Comparison of ENCODE assay signal across 9 cellular contexts in genomic region chr13:94327318-94327717, GRCh38.
A peak's percentile ranks its signal among the peaks of the same experiment; 100 is the strongest.
DNase-seq lines count a peak whose midpoint lies in the region; ATAC-seq, FAIRE-seq and TF ChIP-seq lines count a peak whose summit lies in the region.
"Had no signal": no experiment of that assay in that cellular context is flagged by ENCODE, and none has a peak within 500 bp of the region (broad histone marks: within the 10 kb centered on the region; RNA-seq: fewer than 3 reads in every experiment).

No MANE protein-coding gene starts in this region.

- ATAC-seq in HG03095 (IDR thresholded peaks at IDR 0.05; ENCODE audit: unreplicated experiment): peak; percentile 95
- peak; percentile 40 for ATAC-seq in activated naive CD8-positive, alpha-beta T cell treated with anti-CD3 and anti-CD28 coated beads, Interleukin-2, amount 10 ng/mL, durations not matched to agents 7 days and 5 days (ENCODE audit: low read depth)

- POLR2A ChIA-PET in activated naive CD8-positive, alpha-beta T cell treated with anti-CD3 and anti-CD28 coated beads, Interleukin-2, amount 10 ng/mL, durations not matched to agents 7 days and 5 days (lab: Charles Lee): no interaction called here

- peak overlapping the region; percentile 71 to 96 (median 87) for H3K4me2 ChIP-seq in BLaER1 treated with 17β-estradiol and CSF1 and Interleukin-3, amounts not matched to agents 10 nM and 100 nM

- no peak for TF ChIP-seq CTCF in uterus (IDR thresholded peaks at IDR 0.05)
- TF ChIP-seq CTCF in tibial nerve (IDR thresholded peaks at IDR 0.05): no peak

- peak overlapping the region; percentile 60 for H3K4me3 Mint-ChIP-seq in activated naive CD8-positive, alpha-beta T cell treated with anti-CD3 and anti-CD28 coated beads, Interleukin-2, amount 10 ng/mL, durations not matched to agents 7 days and 5 days

- peak overlapping the region; percentile 38 to 69 (median 58) for H3K9ac ChIP-seq in BLaER1 treated with 17β-estradiol and CSF1 and Interleukin-3, amounts not matched to agents 10 nM and 100 nM

- peaks cover 0 to 4% (median 0%) of the 10 kb centered on the region in 11 experiments; a peak in 2 of 22 replicates for H3K36me3 ChIP-seq in BLaER1 treated with 17β-estradiol and CSF1 and Interleukin-3, amounts not matched to agents 10 nM and 100 nM
- H3K36me3 ChIP-seq in uterus: no peaks in the 10 kb centered on the region
- no peaks in the 10 kb centered on the region for H3K36me3 ChIP-seq in tibial nerve

- H4K20me1 ChIP-seq in BLaER1 treated with 17β-estradiol and CSF1 and Interleukin-3, amounts not matched to agents 10 nM and 100 nM: no peaks in the 10 kb centered on the region; a peak in 1 of 22 replicates

- TF ChIP-seq POLR2A in uterus (IDR thresholded peaks at IDR 0.05) (no peak), tibial nerve (IDR thresholded peaks at IDR 0.05) (no peak)

- H3K9me3 Mint-ChIP-seq in activated naive CD8-positive, alpha-beta T cell treated with anti-CD3 and anti-CD28 coated beads, Interleukin-2, amount 10 ng/mL, durations not matched to agents 7 days and 5 days: peaks cover 5% of the 10 kb centered on the region

- H3K4me1 ChIP-seq in BLaER1 treated with 17β-estradiol and CSF1 and Interleukin-3, amounts not matched to agents 10 nM and 100 nM: peaks cover 81 to 86% (median 83%) of the 10 kb centered on the region in 10 experiments
- H3K4me1 ChIP-seq in uterus (no peaks in the 10 kb centered on the region), tibial nerve (peaks cover 0 to 32% (median 11%) of the 10 kb centered on the region in 4 donors)

- peaks cover 8% of the 10 kb centered on the region for H3K27me3 Mint-ChIP-seq in activated naive CD8-positive, alpha-beta T cell treated with anti-CD3 and anti-CD28 coated beads, Interleukin-2, amount 10 ng/mL, durations not matched to agents 7 days and 5 days

- peaks cover 51% of the 10 kb centered on the region for H3K4me1 Mint-ChIP-seq in activated naive CD8-positive, alpha-beta T cell treated with anti-CD3 and anti-CD28 coated beads, Interleukin-2, amount 10 ng/mL, durations not matched to agents 7 days and 5 days

- peak overlapping the region; percentile 67 for H3K27ac Mint-ChIP-seq in activated naive CD8-positive, alpha-beta T cell treated with anti-CD3 and anti-CD28 coated beads, Interleukin-2, amount 10 ng/mL, durations not matched to agents 7 days and 5 days

- peaks cover under 1 to 48% (median 32%) of the 10 kb centered on the region in 11 experiments; a peak in 18 of 22 replicates for H3K9me3 ChIP-seq in BLaER1 treated with 17β-estradiol and CSF1 and Interleukin-3, amounts not matched to agents 10 nM and 100 nM (replicated peaks in 1 of 11)
- no peaks in the 10 kb centered on the region for H3K9me3 ChIP-seq in uterus
- no peaks in the 10 kb centered on the region for H3K9me3 ChIP-seq in tibial nerve

- H3K4me3 ChIP-seq in BLaER1 treated with 17β-estradiol and CSF1 and Interleukin-3, amounts not matched to agents 10 nM and 100 nM: peak overlapping the region in 8 of 10 experiments; percentile 30 to 48 (median 41); a peak in 14 of 20 replicates
- H3K4me3 ChIP-seq in uterus (no peak overlapping the region), tibial nerve (no peak overlapping the region)

- no peaks in the 10 kb centered on the region for H3K27me3 ChIP-seq in BLaER1 treated with 17β-estradiol and CSF1 and Interleukin-3, amounts not matched to agents 10 nM and 100 nM
- H3K27me3 ChIP-seq in uterus: no peaks in the 10 kb centered on the region
- no peaks in the 10 kb centered on the region for H3K27me3 ChIP-seq in tibial nerve

- WGBS in tibial nerve, 2 donors: 56 to 58% methylated on average over 6 of the region's 6 CpGs

- no peak for TF ChIP-seq EP300 in tibial nerve (IDR thresholded peaks at IDR 0.05)

- intact Hi-C loops in uterus (cut with DNase I; ENCODE audit: low total_unique reads): no loop called here

- H3K27ac ChIP-seq in BLaER1 treated with 17β-estradiol and CSF1 and Interleukin-3, amounts not matched to agents 10 nM and 100 nM: peak overlapping the region; percentile 15 to 76 (median 67); a peak in 21 of 22 replicates
- no peak overlapping the region for H3K27ac ChIP-seq in uterus
- H3K27ac ChIP-seq in tibial nerve: no peak overlapping the region

- DNase-seq in GM19239 (ENCODE audit: insufficient read length, low spot score) (peak; percentile 6), NCI-H1436 (lab: John Stamatoyannopoulos, UW) (no peak), uterus (no peak), NCI-H774 (lab: John Stamatoyannopoulos, UW) (no peak), tibial nerve (ENCODE audit: low spot score in 2 of 2) (no peak)
- DNase-seq in activated naive CD8-positive, alpha-beta T cell treated with anti-CD3 and anti-CD28 coated beads, Interleukin-2, amount 10 ng/mL, durations not matched to agents 7 days and 5 days: no peak
- DNase-seq: NCI-H2171 treated with DMSO at 0.1 percent for 48 hours had no signal

- peaks cover 20% of the 10 kb centered on the region for H3K36me3 Mint-ChIP-seq in activated naive CD8-positive, alpha-beta T cell treated with anti-CD3 and anti-CD28 coated beads, Interleukin-2, amount 10 ng/mL, durations not matched to agents 7 days and 5 days

- peak; percentile 85 for FAIRE-seq in GM19239 (lab: Jason Lieb, UNC)

Comparison
In these comparisons a context has a peak if more than half of its experiments do, and no peak if none do; other contexts are left out.
1. H3K27ac ChIP-seq: peak in BLaER1 treated with 17β-estradiol and CSF1 and Interleukin-3, amounts not matched to agents 10 nM and 100 nM (11 of 11); none in uterus (0 of 2) and tibial nerve (0 of 4).
2. H3K4me3 ChIP-seq: peak in BLaER1 treated with 17β-estradiol and CSF1 and Interleukin-3, amounts not matched to agents 10 nM and 100 nM (8 of 10); none in uterus (0 of 2) and tibial nerve (0 of 4).